12 cellular contexts compared by ENCODE assay signal in genomic region chr5:127820910-127821553, GRCh38.
DNase-seq lines count a peak whose midpoint lies in the region; ATAC-seq and TF ChIP-seq lines count a peak whose summit lies in the region.
"Had no signal": no experiment of that assay in that cellular context is flagged by ENCODE, and none has a peak within 500 bp of the region (broad histone marks: within the 10 kb centered on the region; RNA-seq: fewer than 3 reads in every experiment).

No MANE protein-coding gene starts in this region.

- no peak for TF ChIP-seq EP300 in tibial nerve (IDR thresholded peaks at IDR 0.05)

- DNase-seq in Caki2 (ENCODE audit: low read depth) (peak; percentile 83), colonic mucosa (peak; percentile 47), tibial nerve (ENCODE audit: low spot score in 2 of 2) (no peak), MG63 (no peak), GOT3 (lab: John Stamatoyannopoulos, UW) (no peak), dermis blood vessel endothelial cell (no peak)
- DNase-seq: activated naive CD8-positive, alpha-beta T cell treated with anti-CD3 and anti-CD28 coated beads for 36 hours; head of caudate nucleus; nucleus accumbens; T1000 had no signal

- H3K27ac ChIP-seq in colonic mucosa (no peak overlapping the region), tibial nerve (no peak overlapping the region)

- intact Hi-C loops in colonic mucosa (cut with DNase I) = no loop called here

- no peaks in the 10 kb centered on the region for H3K36me3 ChIP-seq in colonic mucosa
- H3K36me3 ChIP-seq in tibial nerve = no peaks in the 10 kb centered on the region
- no peaks in the 10 kb centered on the region for H3K36me3 ChIP-seq in MG63

- TF ChIP-seq CTCF in colonic mucosa (IDR thresholded peaks at IDR 0.05) (no peak), tibial nerve (IDR thresholded peaks at IDR 0.05) (no peak)

- in situ Hi-C loops in Caki2 (cut with HindIII; ENCODE audit: low pct_unique_long_range_greater_than_20kb, low sequenced_read_pairs) = no loop called here

- peak; percentile 97 for ATAC-seq in GM19467 (IDR thresholded peaks at IDR 0.05; ENCODE audit: unreplicated experiment)
- peak; percentile 95 for ATAC-seq in HG03159 (IDR thresholded peaks at IDR 0.05; ENCODE audit: unreplicated experiment)

- no peak for TF ChIP-seq POLR2A in tibial nerve (IDR thresholded peaks at IDR 0.05)

- H3K4me3 ChIP-seq in colonic mucosa = no peak overlapping the region
- no peak overlapping the region for H3K4me3 ChIP-seq in tibial nerve
- H3K4me3 ChIP-seq in MG63 = no peak overlapping the region

- H3K9me3 ChIP-seq in colonic mucosa (no peaks in the 10 kb centered on the region), tibial nerve (no peaks in the 10 kb centered on the region), MG63 (no peaks in the 10 kb centered on the region)

- no peak overlapping the region for H3K9ac ChIP-seq in colonic mucosa (ENCODE audit: low read depth in 2 of 2, low read length in 2 of 2)

- WGBS in tibial nerve, 2 donors = 81 to 89% methylated on average over 2 of the region's 2 CpGs

- H3K4me1 ChIP-seq in colonic mucosa (no peaks in the 10 kb centered on the region), tibial nerve (peaks cover 0 to 19% (median 0%) of the 10 kb centered on the region in 4 donors)

- H3K27me3 ChIP-seq in colonic mucosa = no peaks in the 10 kb centered on the region
- H3K27me3 ChIP-seq in tibial nerve = no peaks in the 10 kb centered on the region
- no peaks in the 10 kb centered on the region for H3K27me3 ChIP-seq in MG63

Comparison
In these comparisons a context has a peak if more than half of its experiments do, and no peak if none do; other contexts are left out.
1. DNase-seq: peak in Caki2 (single experiment) and colonic mucosa (single experiment); none in tibial nerve (0 of 2), MG63 (single experiment), GOT3 (single experiment) and dermis blood vessel endothelial cell (single experiment).